Comparison of ENCODE assay signal across 1 cellular context in genomic region chr2:15577071-15577706, GRCh38.
TF ChIP-seq lines count a peak whose summit lies in the region.

No MANE protein-coding gene starts in this region.

TF ChIP-seq in HCT116, 20 proteins besides CTCF, POLR2A, EP300 and RAD21 (continued from another document):
- TF ChIP-seq REST (IDR thresholded peaks at IDR 0.05; ENCODE audit: low read depth) (no peak), POLR2AphosphoS5 (IDR thresholded peaks at IDR 0.05; ENCODE audit: low read depth, low read length) (no peak), EGR1 (IDR thresholded peaks at IDR 0.05; ENCODE audit: low read depth) (no peak)
TF ChIP-seq in HCT116: peak in this region for 0.
